Comparison of ENCODE assay signal across 18 cellular contexts in the genomic region with DNA sequence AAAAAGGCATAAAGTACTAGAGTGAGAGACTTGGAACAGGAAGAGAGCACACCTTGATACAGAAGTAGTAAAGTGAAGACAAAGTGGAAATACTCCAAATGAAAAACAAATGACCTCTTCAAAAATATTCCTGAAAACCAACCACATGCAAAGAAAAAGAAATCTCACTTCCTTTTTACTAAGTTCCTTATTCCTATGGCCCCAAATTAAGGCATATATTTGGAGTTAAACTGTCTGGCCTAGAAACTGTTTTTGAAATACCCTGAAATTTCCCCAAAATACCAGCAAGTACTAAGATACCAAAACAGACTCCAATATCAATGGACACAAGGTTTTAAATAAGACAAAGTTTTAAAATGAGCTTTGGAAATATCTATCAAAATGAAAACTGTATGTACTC. TPM values are rescaled to one million over a fixed set of nuclear protein-coding genes. Genes with fewer than 3 reads are reported as not detected.
DNase-seq lines count a peak whose midpoint lies in the region; ATAC-seq and TF ChIP-seq lines count a peak whose summit lies in the region.
"Had no signal": no experiment of that assay in that cellular context is flagged by ENCODE, and none has a peak within 500 bp of the region (broad histone marks: within the 10 kb centered on the region; RNA-seq: fewer than 3 reads in every experiment).

No MANE protein-coding gene starts in this region.

- peaks cover 23% of the 10 kb centered on the region for H3K4me1 Mint-ChIP-seq in activated T-cell treated with anti-CD3 and anti-CD28 coated beads, Interleukin-2, amount 50 U/mL, for 72 hours (ENCODE audit: low read depth)
- peaks cover 22% of the 10 kb centered on the region for H3K4me1 Mint-ChIP-seq in WTC11
- peaks cover 19% of the 10 kb centered on the region for H3K4me1 Mint-ChIP-seq in stimulated activated memory B cell treated with anti-CD40 and anti-IgM and Interleukin-4, amounts not matched to agents 10 μg/mL and 1 μg/mL and 100 μg/mL, for 72 hours

- peaks cover 11 to 16% of the 10 kb centered on the region in 2 donors for H3K36me3 Mint-ChIP-seq in activated T-cell treated with anti-CD3 and anti-CD28 coated beads, Interleukin-2, amount 50 U/mL, for 72 hours (ENCODE audit: insufficient read depth in 2 of 2)
- H3K36me3 Mint-ChIP-seq in WTC11, result peaks cover 8% of the 10 kb centered on the region
- peaks cover 65% of the 10 kb centered on the region for H3K36me3 Mint-ChIP-seq in stimulated activated memory B cell treated with anti-CD40 and anti-IgM and Interleukin-4, amounts not matched to agents 10 μg/mL and 1 μg/mL and 100 μg/mL, for 72 hours

- no peaks in the 10 kb centered on the region for H3K27me3 Mint-ChIP-seq in activated T-cell treated with anti-CD3 and anti-CD28 coated beads, Interleukin-2, amount 50 U/mL, for 72 hours (ENCODE audit: low read depth)
- no peaks in the 10 kb centered on the region for H3K27me3 Mint-ChIP-seq in WTC11 (ENCODE audit: low read depth)
- H3K27me3 Mint-ChIP-seq in stimulated activated memory B cell treated with anti-CD40 and anti-IgM and Interleukin-4, amounts not matched to agents 10 μg/mL and 1 μg/mL and 100 μg/mL, for 72 hours, result no peaks in the 10 kb centered on the region
- H3K27me3 Mint-ChIP-seq: activated CD4-positive, alpha-beta T cell treated with anti-CD3 and anti-CD28 coated beads, Interleukin-2, amount 10 ng/mL, durations not matched to agents 24 days and 14 days had no signal

- H3K4me3 Mint-ChIP-seq in activated T-cell treated with anti-CD3 and anti-CD28 coated beads, Interleukin-2, amount 50 U/mL, for 72 hours, result no peak overlapping the region
- no peak overlapping the region for H3K4me3 Mint-ChIP-seq in WTC11
- H3K4me3 Mint-ChIP-seq in stimulated activated memory B cell treated with anti-CD40 and anti-IgM and Interleukin-4, amounts not matched to agents 10 μg/mL and 1 μg/mL and 100 μg/mL, for 72 hours, result peak overlapping the region; percentile 37
- H3K4me3 Mint-ChIP-seq: activated CD4-positive, alpha-beta T cell treated with anti-CD3 and anti-CD28 coated beads, Interleukin-2, amount 10 ng/mL, durations not matched to agents 24 days and 14 days had no signal

- peak overlapping the region; percentile 54 for H3K27ac Mint-ChIP-seq in activated T-cell treated with anti-CD3 and anti-CD28 coated beads, Interleukin-2, amount 50 U/mL, for 72 hours
- H3K27ac Mint-ChIP-seq in WTC11, result 0 out of 2 replicates have a peak overlapping the region, but pooled peaks have one; percentile 2
- peak overlapping the region; percentile 83 for H3K27ac Mint-ChIP-seq in stimulated activated memory B cell treated with anti-CD40 and anti-IgM and Interleukin-4, amounts not matched to agents 10 μg/mL and 1 μg/mL and 100 μg/mL, for 72 hours
- H3K27ac Mint-ChIP-seq: activated CD4-positive, alpha-beta T cell treated with anti-CD3 and anti-CD28 coated beads, Interleukin-2, amount 10 ng/mL, durations not matched to agents 24 days and 14 days had no signal

- H3K9me3 Mint-ChIP-seq in activated T-cell treated with anti-CD3 and anti-CD28 coated beads, Interleukin-2, amount 50 U/mL, for 72 hours, result no peaks in the 10 kb centered on the region
- no peaks in the 10 kb centered on the region for H3K9me3 Mint-ChIP-seq in WTC11
- peaks cover 7% of the 10 kb centered on the region for H3K9me3 Mint-ChIP-seq in stimulated activated memory B cell treated with anti-CD40 and anti-IgM and Interleukin-4, amounts not matched to agents 10 μg/mL and 1 μg/mL and 100 μg/mL, for 72 hours

- TF ChIP-seq CTCF in WTC11 (IDR thresholded peaks at IDR 0.05), result no peak

- DNase-seq in activated T-cell treated with anti-CD3 and anti-CD28 coated beads, Interleukin-2, amount 50 U/mL, for 72 hours, result no peak
- DNase-seq in activated T-cell treated with anti-CD3 and anti-CD28 coated beads, Interleukin-2, amount 50 U/mL, for 1 hour, result no peak
- DNase-seq in KBM-7, result peak; percentile 37
- no peak for DNase-seq in WTC11 (ENCODE audit: low spot score)
- no peak for DNase-seq in iPS-NIHi11 (ENCODE audit: low spot score)
- no peak for DNase-seq in NCI-H510A (lab: John Stamatoyannopoulos, UW)
- DNase-seq: activated CD4-positive, alpha-beta T cell treated with anti-CD3 and anti-CD28 coated beads, Interleukin-2, amount 10 ng/mL, durations not matched to agents 24 days and 14 days; activated gamma-delta T cell treated with Interleukin-2 at 50 U/mL for 16 hours; central memory CD4-positive, alpha-beta T cell; DND-41; midbrain; NCI-H1105; NCI-H2081 treated with DMSO at 0.1 percent for 48 hours; stimulated activated CD4-positive, alpha-beta T cell treated with anti-CD3 and anti-CD28 coated beads, Interleukin-4, amount 100 ng/mL, for 4 hours; uterus had no signal

- ATAC-seq in activated T-cell treated with anti-CD3 and anti-CD28 coated beads, Interleukin-2, amount 50 U/mL, for 72 hours (replicated peaks in 1 of 2), result no peak
- ATAC-seq in WTC11, result no peak
- no peak for ATAC-seq in stimulated activated memory B cell treated with anti-CD40 and anti-IgM and Interleukin-4, amounts not matched to agents 10 μg/mL and 1 μg/mL and 100 μg/mL, for 72 hours
- ATAC-seq in GM21786 (IDR thresholded peaks at IDR 0.05; ENCODE audit: unreplicated experiment), result no peak
- ATAC-seq: gastroesophageal sphincter had no signal

- CTCF ChIA-PET in WTC11 (lab: Charles Lee), result no interaction called here

- POLR2A ChIA-PET in WTC11 (lab: Charles Lee), result no interaction called here

- in situ Hi-C loops in KBM-7 (cut with MboI; ENCODE audit: low pct_unique_long_range_greater_than_20kb, low sequenced_read_pairs), result no loop called here

TF ChIP-seq in WTC11, 78 proteins besides CTCF, POLR2A, EP300 and RAD21:
- TF ChIP-seq NFE2L1 (CRISPR knock-in tag; IDR thresholded peaks at IDR 0.05) (no peak), CBFB (CRISPR knock-in tag; IDR thresholded peaks at IDR 0.05; ENCODE audit: low read depth) (no peak), GABPB1 (CRISPR knock-in tag; IDR thresholded peaks at IDR 0.05) (no peak), EMX1 (CRISPR knock-in tag; IDR thresholded peaks at IDR 0.05) (no peak), NR1H2 (CRISPR knock-in tag; IDR thresholded peaks at IDR 0.05) (no peak), NFYB (CRISPR knock-in tag; conservative IDR thresholded peaks at IDR 0.05; ENCODE audit: low read depth) (no peak), ZNF512 (CRISPR knock-in tag; IDR thresholded peaks at IDR 0.05; ENCODE audit: borderline replicate concordance) (no peak), ZNF317 (CRISPR knock-in tag; IDR thresholded peaks at IDR 0.05; ENCODE audit: borderline replicate concordance, low read depth) (no peak)

RNA-seq across cellular contexts. Expression of gene ZNF148, which starts 58.2 kb away (rescaled TPM):
- total RNA-seq in activated T-cell treated with anti-CD3 and anti-CD28 coated beads, Interleukin-2, amount 50 U/mL, for 72 hours, result 10 to 100 TPM; 42.0 to 44.7 TPM
- total RNA-seq in WTC11 (2021), result 19.4 to 20.0 TPM (median 19.7 TPM) in 3 replicates

Comparison
In these comparisons a context has a peak if more than half of its experiments do, and no peak if none do; other contexts are left out.
1. H3K27ac Mint-ChIP-seq: peak in every context shown above with its lines; median percentile 83 in stimulated activated memory B cell treated with anti-CD40 and anti-IgM and Interleukin-4, amounts not matched to agents 10 μg/mL and 1 μg/mL and 100 μg/mL, for 72 hours; 54 in activated T-cell treated with anti-CD3 and anti-CD28 coated beads, Interleukin-2, amount 50 U/mL, for 72 hours; 2 in WTC11.